ENCODE assay signal across 20 cellular contexts in the genomic region with DNA sequence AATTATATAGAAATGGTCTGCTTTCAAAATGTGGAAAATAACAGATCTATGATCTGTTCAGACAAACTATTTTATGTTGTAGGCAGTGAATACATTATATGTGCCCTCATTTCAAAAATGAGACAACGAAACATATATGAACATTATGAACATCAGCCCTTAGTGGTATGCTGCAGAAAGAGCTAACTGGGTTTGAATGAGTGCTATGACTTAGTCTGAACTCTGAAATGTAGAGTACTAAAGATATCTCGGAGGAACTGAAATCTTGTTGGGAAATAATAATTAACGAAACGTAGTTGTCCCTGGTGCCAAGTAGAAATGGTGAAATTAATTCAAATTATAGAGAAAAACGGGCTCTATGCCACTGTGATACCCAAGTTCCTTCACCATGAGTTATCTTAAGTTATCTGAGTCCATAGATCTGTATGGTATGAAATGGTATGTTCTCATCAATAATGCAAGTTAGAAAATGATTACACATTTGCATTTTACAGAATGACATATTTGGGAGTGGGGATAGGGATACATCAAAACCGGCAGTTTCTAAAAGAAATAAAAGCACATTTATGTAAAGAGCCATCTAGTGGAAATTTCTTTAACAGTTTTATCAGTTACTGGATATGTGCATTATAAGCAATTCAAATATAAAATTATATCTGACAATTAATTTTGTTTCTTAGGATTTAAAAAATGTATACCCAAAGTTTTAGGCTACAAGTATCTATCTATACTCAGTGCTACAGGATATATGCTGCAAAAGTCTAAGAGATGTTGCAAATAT. TPM values are rescaled to one million over a fixed set of nuclear protein-coding genes. Genes with fewer than 3 reads are reported as not detected.
A peak's percentile ranks its signal among the peaks of the same experiment; 100 is the strongest.
DNase-seq lines count a peak whose midpoint lies in the region; ATAC-seq and TF ChIP-seq lines count a peak whose summit lies in the region.
"Had no signal": no experiment of that assay in that cellular context is flagged by ENCODE, and none has a peak within 500 bp of the region (broad histone marks: within the 10 kb centered on the region; RNA-seq: fewer than 3 reads in every experiment).

No MANE protein-coding gene starts in this region.

- no peak overlapping the region for H3K27ac ChIP-seq in stomach

- no peak overlapping the region for H3K9ac ChIP-seq in adipocyte (ENCODE audit: low read length)

- peaks cover 21% of the 10 kb centered on the region for H3K27me3 Mint-ChIP-seq in osteocyte (ENCODE audit: unreplicated experiment)

- no peak overlapping the region for H3K4me3 Mint-ChIP-seq in osteocyte (ENCODE audit: unreplicated experiment)
- H3K4me3 Mint-ChIP-seq: activated CD8-positive, alpha-beta T cell treated with anti-CD3 and anti-CD28 coated beads, Interleukin-2, amount 10 ng/mL, durations not matched to agents 7 days and 5 days; IgD-negative memory B cell had no signal

- intact Hi-C loops in stomach (cut with DNase I; ENCODE audit: low total_unique reads) = no loop called here

- ATAC-seq in HG03159 (IDR thresholded peaks at IDR 0.05; ENCODE audit: unreplicated experiment) = no peak
- no peak for ATAC-seq in HG02759 (IDR thresholded peaks at IDR 0.05; ENCODE audit: unreplicated experiment)
- ATAC-seq: activated CD8-positive, alpha-beta T cell treated with anti-CD3 and anti-CD28 coated beads, Interleukin-2, amount 10 ng/mL, durations not matched to agents 7 days and 5 days; HCT116 had no signal

- no peak overlapping the region for H3K4me3 ChIP-seq in LNCaP clone FGC (ENCODE audit: low read depth, low read length)
- H3K4me3 ChIP-seq in adipocyte (ENCODE audit: low read length) = no peak overlapping the region
- H3K4me3 ChIP-seq in stomach = no peak overlapping the region

- H3K9me3 Mint-ChIP-seq in osteocyte (ENCODE audit: unreplicated experiment) = no peaks in the 10 kb centered on the region
- H3K9me3 Mint-ChIP-seq: IgD-negative memory B cell had no signal

- H3K36me3 Mint-ChIP-seq in osteocyte (ENCODE audit: unreplicated experiment) = no peaks in the 10 kb centered on the region
- H3K36me3 Mint-ChIP-seq: IgD-negative memory B cell had no signal

- TF ChIP-seq POLR2A in stomach (IDR thresholded peaks at IDR 0.05) = no peak

- H3K27ac Mint-ChIP-seq in osteocyte (ENCODE audit: unreplicated experiment) = no peak overlapping the region
- H3K27ac Mint-ChIP-seq: activated CD8-positive, alpha-beta T cell treated with anti-CD3 and anti-CD28 coated beads, Interleukin-2, amount 10 ng/mL, durations not matched to agents 7 days and 5 days; IgD-negative memory B cell had no signal

- no peak for TF ChIP-seq EP300 in stomach (IDR thresholded peaks at IDR 0.05)

- H3K27me3 ChIP-seq in adipocyte (replicated peaks; ENCODE audit: control insufficient read depth, insufficient read depth, low read length) = no peaks in the 10 kb centered on the region
- no peaks in the 10 kb centered on the region for H3K27me3 ChIP-seq in stomach

- H3K36me3 ChIP-seq in adipocyte (ENCODE audit: control insufficient read depth, insufficient read depth, low read length, severe bottlenecking) (no peaks in the 10 kb centered on the region), stomach (no peaks in the 10 kb centered on the region)

- H3K4me1 Mint-ChIP-seq in osteocyte (ENCODE audit: unreplicated experiment) = no peaks in the 10 kb centered on the region

- no peaks in the 10 kb centered on the region for H3K4me1 ChIP-seq in adipocyte (ENCODE audit: control insufficient read depth, insufficient read depth, low read length)
- H3K4me1 ChIP-seq in stomach = no peaks in the 10 kb centered on the region

- DNase-seq in DMS 273 (lab: John Stamatoyannopoulos, UW; ENCODE audit: unreplicated experiment) (peak; percentile 2), DMS 273 treated with DMSO at 0.1 percent for 48 hours (lab: John Stamatoyannopoulos, UW) (no peak), LNCaP clone FGC (ENCODE audit: low read depth) (no peak), adipocyte (ENCODE audit: low read depth) (peak; percentile 40), osteocyte (ENCODE audit: extremely low spot score, unreplicated experiment) (no peak), stomach (no peak)
- DNase-seq: 8988T; activated CD8-positive, alpha-beta T cell treated with anti-CD3 and anti-CD28 coated beads, Interleukin-2, amount 10 ng/mL, durations not matched to agents 7 days and 5 days; activated effector memory CD4-positive, alpha-beta T cell treated with Interleukin-2 at 50 U/mL for 16 hours; foreskin melanocyte; NCI-H524; Right ventricle myocardium superior; stimulated activated CD4-positive, alpha-beta T cell treated with anti-CD3 and anti-CD28 coated beads, Interleukin-4, amount 100 ng/mL, for 4 hours; stimulated activated naive CD4-positive, alpha-beta T cell had no signal

- 70 to 77% (median 71%) methylated on average over 6 of the region's 6 CpGs for WGBS in stomach, 5 donors

- TF ChIP-seq CTCF in LNCaP clone FGC (IDR thresholded peaks at IDR 0.05; ENCODE audit: control insufficient read depth, extremely low read depth, insufficient read depth) (0 out of 2 replicates have a peak, but pooled peaks have one; percentile 23), osteocyte (IDR thresholded peaks at IDR 0.05) (peak; percentile 40), stomach (IDR thresholded peaks at IDR 0.05) (no peak)

- H3K9me3 ChIP-seq in adipocyte (ENCODE audit: control insufficient read depth, low read length) = no peaks in the 10 kb centered on the region
- no peaks in the 10 kb centered on the region for H3K9me3 ChIP-seq in stomach

RNA-seq across cellular contexts. Expression of gene STARD6, which starts 26.7 kb away (rescaled TPM):
- total RNA-seq in osteocyte = not detected in 2 replicates
- not detected for total RNA-seq in stomach
- not detected for polyA plus RNA-seq in stomach
- total RNA-seq: activated CD8-positive, alpha-beta T cell treated with anti-CD3 and anti-CD28 coated beads, Interleukin-2, amount 10 ng/mL, durations not matched to agents 7 days and 5 days; astrocyte; Right ventricle myocardium superior had no signal
- polyA plus RNA-seq: IgD-negative memory B cell, urinary bladder had no signal

RNA-seq across cellular contexts. Expression of gene C18orf54, which starts 26.7 kb away (rescaled TPM):
- total RNA-seq in osteocyte = 5.4 and 6.4 TPM in 2 replicates
- total RNA-seq in stomach = 1 to 10 TPM in 2 of 5 donors, under 1 TPM in 1, not detected in 2; 0.89 to 4.0 (median 1.2) TPM
- under 1 TPM in 2 of 3 donors, not detected in 1; 0.68 to 0.75 TPM for polyA plus RNA-seq in stomach

Comparison
In these comparisons a context has a peak if more than half of its experiments do, and no peak if none do; other contexts are left out.
1. DNase-seq: peak in DMS 273 (single experiment) and adipocyte (single experiment); none in DMS 273 treated with DMSO at 0.1 percent for 48 hours (single experiment), LNCaP clone FGC (single experiment), osteocyte (single experiment) and stomach (single experiment).
2. CTCF ChIP-seq: peak in LNCaP clone FGC (single experiment) and osteocyte (single experiment); none in stomach (0 of 7).